8 cellular contexts compared by ENCODE assay signal in the genomic region with DNA sequence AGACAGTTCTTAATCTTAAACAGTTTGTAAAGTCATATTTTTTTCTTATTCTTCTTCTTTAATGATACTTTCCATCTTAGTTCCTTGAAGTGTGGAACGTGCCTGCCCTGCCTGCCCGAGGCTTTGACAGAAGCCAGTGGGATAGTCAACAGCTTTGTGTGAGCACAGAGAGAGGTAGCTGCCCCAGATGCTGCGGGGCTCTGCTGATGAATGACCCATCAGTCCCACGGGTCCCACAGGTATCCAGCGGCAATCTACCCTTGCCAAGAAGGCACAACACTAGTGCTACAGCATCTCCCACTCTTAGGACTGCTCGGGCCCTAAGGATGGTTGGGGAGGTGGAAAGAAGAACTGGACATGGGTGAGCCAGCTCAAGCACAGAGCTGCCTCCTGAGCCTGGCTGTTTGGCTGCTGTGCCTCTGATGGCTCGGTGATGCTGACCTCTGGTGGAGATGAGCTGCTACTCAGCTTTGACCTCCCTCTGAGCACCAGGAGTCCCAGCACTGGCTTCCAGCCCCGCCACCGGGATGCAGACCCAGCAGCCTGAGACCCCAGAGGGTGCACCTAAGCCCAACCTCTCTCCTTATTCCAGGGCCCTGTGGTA. TPM values are rescaled to one million over a fixed set of nuclear protein-coding genes. Genes with fewer than 3 reads are reported as not detected.
A peak's percentile ranks its signal among the peaks of the same experiment; 100 is the strongest.
DNase-seq lines count a peak whose midpoint lies in the region; ATAC-seq and TF ChIP-seq lines count a peak whose summit lies in the region.

No MANE protein-coding gene starts in this region.

- ATAC-seq in GM18520 (IDR thresholded peaks at IDR 0.05; ENCODE audit: unreplicated experiment) (peak; percentile 40), HG03135 (IDR thresholded peaks at IDR 0.05; ENCODE audit: unreplicated experiment) (peak; percentile 51), HG03457 (IDR thresholded peaks at IDR 0.05; ENCODE audit: unreplicated experiment) (no peak)

- intact Hi-C loops in sigmoid colon (cut with DNase I), result loop anchor here (2.0 kb wide), 2 partner anchors 118 to 132 kb away; no protein-coding TSS in a partner anchor

- TF ChIP-seq CTCF in AG09319 (IDR thresholded peaks at IDR 0.05; ENCODE audit: low read depth, low read length), result peak; percentile 89
- peak; percentile 30 to 58 (median 41) for TF ChIP-seq CTCF in sigmoid colon (IDR thresholded peaks at IDR 0.05)

- no peak for TF ChIP-seq POLR2A in sigmoid colon (IDR thresholded peaks at IDR 0.05)

- DNase-seq in AG09319 (ENCODE audit: extremely low read depth, low read depth) (peak; percentile 40), NCI-H69 (lab: John Stamatoyannopoulos, UW) (peak; percentile 34), amniotic epithelial cell (ENCODE audit: low read depth) (peak; percentile 63), hepatic stellate cell (ENCODE audit: low spot score) (peak; percentile 83), sigmoid colon (peak; percentile 79)

- peak overlapping the region in 1 of 4 donors; percentile 35 for H3K27ac ChIP-seq in sigmoid colon

- H3K9me3 ChIP-seq in sigmoid colon, result no peaks in the 10 kb centered on the region

- no peak overlapping the region for H3K4me3 ChIP-seq in sigmoid colon

- TF ChIP-seq EP300 in sigmoid colon (IDR thresholded peaks at IDR 0.05), result no peak

- no peaks in the 10 kb centered on the region for H3K36me3 ChIP-seq in sigmoid colon

- peaks cover 0 to 8% (median 4%) of the 10 kb centered on the region in 4 donors for H3K4me1 ChIP-seq in sigmoid colon

- no peaks in the 10 kb centered on the region for H3K27me3 ChIP-seq in sigmoid colon

- WGBS in sigmoid colon, 2 donors, result 29 to 33% methylated on average over 9 of the region's 9 CpGs

RNA-seq across cellular contexts. Expression of a gene that starts 11.8 kb away (rescaled TPM):
- total RNA-seq in sigmoid colon, result 1 to 10 TPM in 1 of 4 donors, under 1 TPM in 3; 0.54 to 1.8 (median 0.77) TPM
- polyA plus RNA-seq in sigmoid colon, result 1 to 10 TPM in 1 of 3 donors, under 1 TPM in 2; under 0.01 to 2.6 (median 0.46) TPM
